9 cellular contexts compared by ENCODE assay signal in genomic region chr2:112749755-112750559, GRCh38. TPM values are rescaled to one million over a fixed set of nuclear protein-coding genes. Genes with fewer than 3 reads are reported as not detected.
DNase-seq lines count a peak whose midpoint lies in the region; ATAC-seq lines count a peak whose summit lies in the region.
"Had no signal": no experiment of that assay in that cellular context is flagged by ENCODE, and none has a peak within 500 bp of the region (broad histone marks: within the 10 kb centered on the region; RNA-seq: fewer than 3 reads in every experiment).

No MANE protein-coding gene starts in this region.

- ATAC-seq in HG03095 (IDR thresholded peaks at IDR 0.05; ENCODE audit: unreplicated experiment), result peak; percentile 82

- peak overlapping the region; percentile 44 for H3K27ac Mint-ChIP-seq in activated CD4-positive, alpha-beta memory T cell treated with anti-CD3 and anti-CD28 coated beads for 36 hours
- peak overlapping the region; percentile 23 for H3K27ac Mint-ChIP-seq in dendritic cell treated with granulocyte-macrophage colony-stimulating factor and Interleukin-4, amounts not matched to agents 40 ng/mL and 50 ng/mL, for 4 days
- H3K27ac Mint-ChIP-seq: stimulated activated naive CD8-positive, alpha-beta T cell treated with anti-CD3 and anti-CD28 coated beads, Interleukin-15, Interleukin-2, amounts not matched to agents 100 ng/mL and 50 ng/mL, for 24 hours had no signal

- H3K36me3 Mint-ChIP-seq in activated CD4-positive, alpha-beta memory T cell treated with anti-CD3 and anti-CD28 coated beads for 36 hours, result peaks cover 42% of the 10 kb centered on the region
- no peaks in the 10 kb centered on the region for H3K36me3 Mint-ChIP-seq in dendritic cell treated with granulocyte-macrophage colony-stimulating factor and Interleukin-4, amounts not matched to agents 40 ng/mL and 50 ng/mL, for 4 days (ENCODE audit: low read depth)

- POLR2A ChIA-PET in activated CD4-positive, alpha-beta memory T cell treated with anti-CD3 and anti-CD28 coated beads for 36 hours (lab: Charles Lee), result interaction anchor here (0.6 to 1.2 kb wide), 2 partner anchors 133 to 192 kb away, joined by 4 read pairs; no protein-coding TSS in a partner anchor

- H3K4me1 Mint-ChIP-seq in activated CD4-positive, alpha-beta memory T cell treated with anti-CD3 and anti-CD28 coated beads for 36 hours (ENCODE audit: low read depth), result peaks cover 21% of the 10 kb centered on the region
- peaks cover 17% of the 10 kb centered on the region for H3K4me1 Mint-ChIP-seq in dendritic cell treated with granulocyte-macrophage colony-stimulating factor and Interleukin-4, amounts not matched to agents 40 ng/mL and 50 ng/mL, for 4 days (ENCODE audit: low read depth)

- peak overlapping the region; percentile 12 for H3K4me3 Mint-ChIP-seq in activated CD4-positive, alpha-beta memory T cell treated with anti-CD3 and anti-CD28 coated beads for 36 hours
- no peak overlapping the region for H3K4me3 Mint-ChIP-seq in dendritic cell treated with granulocyte-macrophage colony-stimulating factor and Interleukin-4, amounts not matched to agents 40 ng/mL and 50 ng/mL, for 4 days
- H3K4me3 Mint-ChIP-seq: stimulated activated naive CD8-positive, alpha-beta T cell treated with anti-CD3 and anti-CD28 coated beads, Interleukin-15, Interleukin-2, amounts not matched to agents 100 ng/mL and 50 ng/mL, for 24 hours had no signal

- H3K9me3 Mint-ChIP-seq in activated CD4-positive, alpha-beta memory T cell treated with anti-CD3 and anti-CD28 coated beads for 36 hours, result no peaks in the 10 kb centered on the region
- H3K9me3 Mint-ChIP-seq in dendritic cell treated with granulocyte-macrophage colony-stimulating factor and Interleukin-4, amounts not matched to agents 40 ng/mL and 50 ng/mL, for 4 days, result no peaks in the 10 kb centered on the region
- H3K9me3 Mint-ChIP-seq: stimulated activated naive CD8-positive, alpha-beta T cell treated with anti-CD3 and anti-CD28 coated beads, Interleukin-15, Interleukin-2, amounts not matched to agents 100 ng/mL and 50 ng/mL, for 24 hours had no signal

- peak; percentile 34 for DNase-seq in NCI-H1092 treated with DMSO at 0.1 percent for 48 hours (lab: John Stamatoyannopoulos, UW)
- DNase-seq in NCI-H1092 (lab: John Stamatoyannopoulos, UW), result no peak
- DNase-seq in NCI-H69 (lab: John Stamatoyannopoulos, UW), result peak; percentile 53
- DNase-seq in activated CD4-positive, alpha-beta memory T cell treated with anti-CD3 and anti-CD28 coated beads for 36 hours, result peak; percentile 90
- DNase-seq in medulla oblongata (ENCODE audit: extremely low spot score), result peak; percentile 85
- peak; percentile 45 to 63 for DNase-seq in stimulated activated CD8-positive, alpha-beta memory T cell treated with anti-CD3 and anti-CD28 coated beads, Interleukin-15, amount 100 ng/mL, for 4 hours (ENCODE audit: low read depth in 2 of 2)

- intact Hi-C loops in activated CD4-positive, alpha-beta memory T cell treated with anti-CD3 and anti-CD28 coated beads for 36 hours (cut with micrococcal nuclease), result loop anchor here (1.0 kb wide), 3 partner anchors 14 to 191 kb away; partner anchors contain the start of gene CKAP2L
- intact Hi-C loops in dendritic cell treated with granulocyte-macrophage colony-stimulating factor and Interleukin-4, amounts not matched to agents 40 ng/mL and 50 ng/mL, for 4 days (cut with micrococcal nuclease), result loop anchor here (1.0 kb wide), 2 partner anchors 135 to 191 kb away; no protein-coding TSS in a partner anchor

- no peaks in the 10 kb centered on the region for H3K27me3 Mint-ChIP-seq in activated CD4-positive, alpha-beta memory T cell treated with anti-CD3 and anti-CD28 coated beads for 36 hours
- no peaks in the 10 kb centered on the region for H3K27me3 Mint-ChIP-seq in dendritic cell treated with granulocyte-macrophage colony-stimulating factor and Interleukin-4, amounts not matched to agents 40 ng/mL and 50 ng/mL, for 4 days
- H3K27me3 Mint-ChIP-seq: stimulated activated naive CD8-positive, alpha-beta T cell treated with anti-CD3 and anti-CD28 coated beads, Interleukin-15, Interleukin-2, amounts not matched to agents 100 ng/mL and 50 ng/mL, for 24 hours had no signal

- CTCF ChIA-PET in activated CD4-positive, alpha-beta memory T cell treated with anti-CD3 and anti-CD28 coated beads for 36 hours (lab: Charles Lee), result interaction anchor here (0.6 to 8.2 kb wide), 56 partner anchors 9 to 432 kb away, joined by 3 to 202 read pairs (median 4); partner anchors contain the start of genes IL1A and SLC20A1

RNA-seq across cellular contexts. Expression of gene CKAP2L, which starts 14.5 kb away (rescaled TPM):
- 10 to 100 TPM; 42.1 to 46.1 TPM for total RNA-seq in activated CD4-positive, alpha-beta memory T cell treated with anti-CD3 and anti-CD28 coated beads for 36 hours

RNA-seq across cellular contexts. Expression of gene NT5DC4, which starts 29.1 kb away (rescaled TPM):
- not detected for total RNA-seq in activated CD4-positive, alpha-beta memory T cell treated with anti-CD3 and anti-CD28 coated beads for 36 hours

RNA-seq across cellular contexts. Expression of gene IL1A, which starts 34.3 kb away (rescaled TPM):
- total RNA-seq in activated CD4-positive, alpha-beta memory T cell treated with anti-CD3 and anti-CD28 coated beads for 36 hours, result 10 to 100 TPM; 15.7 to 16.4 TPM
